Comparison of ENCODE assay signal across 9 cellular contexts in the genomic region with DNA sequence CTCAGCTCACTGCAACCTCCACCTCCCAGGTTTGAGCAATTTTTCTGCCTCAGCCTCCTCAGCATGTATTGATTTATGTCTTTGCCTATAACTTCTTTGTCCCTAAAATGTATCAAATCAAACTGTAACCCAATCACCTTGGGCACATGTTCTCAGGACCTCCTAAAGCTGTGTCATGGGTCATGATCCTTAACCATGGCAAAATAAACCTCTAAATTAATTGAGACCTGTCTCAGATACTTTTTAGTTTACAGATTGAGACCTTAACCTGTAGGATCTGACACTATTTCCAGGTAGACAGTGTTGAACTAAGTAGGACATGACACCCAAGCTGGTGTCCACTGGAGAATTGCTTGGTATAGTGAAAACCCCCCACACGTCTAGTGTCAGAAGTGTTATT. TPM values are rescaled to one million over a fixed set of nuclear protein-coding genes. Genes with fewer than 3 reads are reported as not detected.
"Had no signal": no experiment of that assay in that cellular context is flagged by ENCODE, and none has a peak within 500 bp of the region (broad histone marks: within the 10 kb centered on the region; RNA-seq: fewer than 3 reads in every experiment).

No MANE protein-coding gene starts in this region.

- H3K27me3 Mint-ChIP-seq: IgD-negative memory B cell had no signal

- H3K27ac Mint-ChIP-seq: HFFc6, IgD-negative memory B cell had no signal

- H3K27ac ChIP-seq: GM23248, HL-60 had no signal

- H3K9me3 Mint-ChIP-seq: HFFc6 had no signal

- DNase-seq: GM23248, GOT3, H7, HFFc6 had no signal

- H3K36me3 ChIP-seq: HAP-1 had no signal

- H3K4me3 Mint-ChIP-seq: HFFc6 had no signal

- H3K4me3 ChIP-seq: GM23248, HAP-1 had no signal

- ATAC-seq: HCT116, HepG2 had no signal

RNA-seq across cellular contexts. Expression of a gene that starts 45.2 kb away (rescaled TPM):
- polyA plus RNA-seq: IgD-negative memory B cell had no signal
